ENCODE assay signal across 22 cellular contexts in genomic region chr6:27765028-27765427, GRCh38.
DNase-seq lines count a peak whose midpoint lies in the region; ATAC-seq, FAIRE-seq and TF ChIP-seq lines count a peak whose summit lies in the region.
"Had no signal": no experiment of that assay in that cellular context is flagged by ENCODE, and none has a peak within 500 bp of the region (broad histone marks: within the 10 kb centered on the region; RNA-seq: fewer than 3 reads in every experiment).

No MANE protein-coding gene starts in this region.

- CTCF ChIA-PET in K562 (lab: Yijun Ruan, JAX; ENCODE audit: low intra/inter-chr PET ratio) = no interaction called here
- CTCF ChIA-PET in HepG2 (lab: Yijun Ruan, JAX; ENCODE audit: low intra/inter-chr PET ratio, low total read pairs) = no interaction called here

- H3K27me3 ChIP-seq in K562 (ENCODE audit: control insufficient read depth in 2 of 2, insufficient read depth in 2 of 2, low read length in 2 of 2) (no peaks in the 10 kb centered on the region), HepG2 (ENCODE audit: control insufficient read depth in 1 of 2, insufficient read depth in 2 of 2, low read length in 2 of 2) (no peaks in the 10 kb centered on the region; a peak in 1 of 5 replicates)

- no peaks in the 10 kb centered on the region for H3K9me3 ChIP-seq in K562 (replicated peaks; ENCODE audit: control insufficient read depth, insufficient read depth, low read depth, low read length)
- H3K9me3 ChIP-seq in HepG2 (ENCODE audit: low read length) = no peaks in the 10 kb centered on the region
- H3K9me3 ChIP-seq: Caco-2, HAP-1 had no signal

- H3K27ac ChIP-seq in K562 (ENCODE audit: extremely low read depth, low read depth, low read length) = no peak overlapping the region
- no peak overlapping the region for H3K27ac ChIP-seq in HepG2 (ENCODE audit: extremely low read length, insufficient read depth, low read length)
- H3K27ac ChIP-seq: 22Rv1 had no signal

- BruUV-seq in K562 (replicated peaks; lab: Mats Ljungman, UMichigan) (no TSS peak), HepG2 (replicated peaks; lab: Mats Ljungman, UMichigan) (no TSS peak)

- no peak for FAIRE-seq in K562 (lab: Jason Lieb, UNC)
- no peak for FAIRE-seq in HepG2 (lab: Jason Lieb, UNC)
- FAIRE-seq: A204.1, G401.6, GM12892, H54 had no signal

- no peaks in the 10 kb centered on the region for H4K20me1 ChIP-seq in K562 (replicated peaks; ENCODE audit: control insufficient read depth, insufficient read depth, low read length)
- no peaks in the 10 kb centered on the region for H4K20me1 ChIP-seq in HepG2 (ENCODE audit: insufficient read depth, low read length)

- H3K27ac Mint-ChIP-seq in activated T-cell treated with anti-CD3 and anti-CD28 coated beads, Interleukin-2, amount 50 U/mL, for 24 hours = peak overlapping the region; percentile 11
- peak overlapping the region; percentile 84 for H3K27ac Mint-ChIP-seq in glutamatergic neuron (ENCODE audit: unreplicated experiment)
- H3K27ac Mint-ChIP-seq: HFFc6 had no signal

- no peak overlapping the region for H3K4me3 ChIP-seq in K562
- no peak overlapping the region for H3K4me3 ChIP-seq in HepG2 (replicated peaks in 1 of 3; ENCODE audit: insufficient read depth in 1 of 3, low read depth in 2 of 3, low read length in 3 of 3)
- H3K4me3 ChIP-seq: HAP-1 had no signal

- H3K4me2 ChIP-seq in K562 (ENCODE audit: insufficient read depth, low read length) = no peak overlapping the region
- no peak overlapping the region for H3K4me2 ChIP-seq in HepG2 (ENCODE audit: low read depth, low read length)

- H3K4me1 ChIP-seq in K562 (replicated peaks in 1 of 2; ENCODE audit: control insufficient read depth in 2 of 2, insufficient read depth in 2 of 2, low read length in 2 of 2) (peaks cover 3 to 14% of the 10 kb centered on the region in 2 experiments; a peak in 4 of 5 replicates), HepG2 (ENCODE audit: insufficient read depth, low read length) (no peaks in the 10 kb centered on the region)
- H3K4me1 ChIP-seq: Caco-2, HAP-1 had no signal

- no peak for DNase-seq in activated T-cell treated with anti-CD3 and anti-CD28 coated beads, Interleukin-2, amount 50 U/mL, for 24 hours
- DNase-seq in activated T-cell treated with anti-CD3 and anti-CD28 coated beads for 4 hours (no peak), Ammon's horn (ENCODE audit: low spot score) (peak; percentile 18), K562 (ENCODE audit: extremely low read depth in 1 of 4, low spot score in 3 of 4) (peak in 1 of 4 experiments; percentile 2), glutamatergic neuron (no peak), MV-4-11 (lab: John Stamatoyannopoulos, UW) (no peak), HepG2 (ENCODE audit: low spot score) (no peak)
- DNase-seq: AML-193; C1 segment of cervical spinal cord; Caco-2; CD4-positive, alpha-beta memory T cell; DMS153; DND-41; GOT3; HFFc6 had no signal

- intact Hi-C loops in K562 (cut with micrococcal nuclease) (no loop called here), HepG2 (cut with micrococcal nuclease; ENCODE audit: unreplicated experiment) (no loop called here)

- TF ChIP-seq POLR2A in K562 (conservative IDR thresholded peaks at IDR 0.05) = no peak
- TF ChIP-seq POLR2A in HepG2 (IDR thresholded peaks at IDR 0.05; ENCODE audit: insufficient read depth in 1 of 2, low read depth in 2 of 2, low read length in 2 of 2) = no peak

- TF ChIP-seq RAD21 in K562 (CRISPR knock-in tag; conservative IDR thresholded peaks at IDR 0.05 in 1 of 2, IDR thresholded peaks at IDR 0.05 in 1 of 2) = no peak
- TF ChIP-seq RAD21 in HepG2 (CRISPR knock-in tag; IDR thresholded peaks at IDR 0.05) = no peak

- H3K4me3 Mint-ChIP-seq in activated T-cell treated with anti-CD3 and anti-CD28 coated beads, Interleukin-2, amount 50 U/mL, for 24 hours = no peak overlapping the region
- H3K4me3 Mint-ChIP-seq in glutamatergic neuron (ENCODE audit: unreplicated experiment) = peak overlapping the region; percentile 69
- H3K4me3 Mint-ChIP-seq: CD4-positive, alpha-beta memory T cell; HFFc6 had no signal

- no peak for ATAC-seq in K562
- no peak for ATAC-seq in GM18519 (IDR thresholded peaks at IDR 0.05; ENCODE audit: low FRiP score, unreplicated experiment)
- no peak for ATAC-seq in HepG2

- in situ Hi-C loops in K562 (cut with MboI) (no loop called here), HepG2 (cut with HindIII; ENCODE audit: extremely low pct_ligation_motif_present, low pct_unique_long_range_greater_than_20kb) (no loop called here)

- H3K4me1 Mint-ChIP-seq in activated T-cell treated with anti-CD3 and anti-CD28 coated beads, Interleukin-2, amount 50 U/mL, for 24 hours (ENCODE audit: low read depth) = peaks cover 20% of the 10 kb centered on the region
- H3K4me1 Mint-ChIP-seq in glutamatergic neuron (ENCODE audit: low read depth, unreplicated experiment) = peaks cover 12% of the 10 kb centered on the region

- H3K9me3 Mint-ChIP-seq in activated T-cell treated with anti-CD3 and anti-CD28 coated beads, Interleukin-2, amount 50 U/mL, for 24 hours = no peaks in the 10 kb centered on the region
- H3K9me3 Mint-ChIP-seq in glutamatergic neuron (ENCODE audit: unreplicated experiment) = peaks cover 4% of the 10 kb centered on the region
- H3K9me3 Mint-ChIP-seq: HFFc6 had no signal

- no peaks in the 10 kb centered on the region for H3K9me1 ChIP-seq in K562 (ENCODE audit: control insufficient read depth, insufficient read depth, low read length)

- TF ChIP-seq CTCF in K562 (IDR thresholded peaks at IDR 0.05 in 2 of 3, conservative IDR thresholded peaks at IDR 0.05 in 1 of 3; ENCODE audit: insufficient read depth in 2 of 3, low read depth in 1 of 3, low read length in 3 of 3) (no peak), glutamatergic neuron (IDR thresholded peaks at IDR 0.05; ENCODE audit: partially characterized antibody, unreplicated experiment) (no peak), HepG2 (CRISPR knock-in tag; IDR thresholded peaks at IDR 0.05) (no peak)

- no peaks in the 10 kb centered on the region for H3K36me3 ChIP-seq in K562 (ENCODE audit: control insufficient read depth, insufficient read depth, low read length)
- no peaks in the 10 kb centered on the region for H3K36me3 ChIP-seq in HepG2 (replicated peaks in 1 of 2; ENCODE audit: control insufficient read depth in 1 of 2, insufficient read depth in 2 of 2, low read length in 2 of 2)
- H3K36me3 ChIP-seq: HAP-1 had no signal

- POLR2A ChIA-PET in K562 (lab: Yijun Ruan, JAX) = interaction anchor here (0.7 to 1.7 kb wide), 3 partner anchors 9 to 128 kb away, joined by 3 to 7 read pairs (median 4); a partner anchor contains a TSS
- POLR2A ChIA-PET in HepG2 (lab: Yijun Ruan, JAX) = no interaction called here

- H3K79me2 ChIP-seq in K562 (ENCODE audit: control insufficient read depth, insufficient read depth, low read length) (no peaks in the 10 kb centered on the region), HepG2 (ENCODE audit: insufficient read depth, low read length) (no peaks in the 10 kb centered on the region)

- H3K27me3 Mint-ChIP-seq in activated T-cell treated with anti-CD3 and anti-CD28 coated beads, Interleukin-2, amount 50 U/mL, for 24 hours = no peaks in the 10 kb centered on the region
- H3K27me3 Mint-ChIP-seq in glutamatergic neuron (ENCODE audit: unreplicated experiment) = peaks cover 9% of the 10 kb centered on the region

- TF ChIP-seq EP300 in K562 (IDR thresholded peaks at IDR 0.05; ENCODE audit: low read length) (no peak), HepG2 (IDR thresholded peaks at IDR 0.05; ENCODE audit: low read depth in 2 of 2, low read length in 2 of 2) (no peak), HepG2 (CRISPR knock-in tag; IDR thresholded peaks at IDR 0.05; ENCODE audit: borderline replicate concordance) (no peak)

- H3K36me3 Mint-ChIP-seq in activated T-cell treated with anti-CD3 and anti-CD28 coated beads, Interleukin-2, amount 50 U/mL, for 24 hours (ENCODE audit: low read depth) = peaks cover 16% of the 10 kb centered on the region
- H3K36me3 Mint-ChIP-seq in glutamatergic neuron (ENCODE audit: unreplicated experiment) = no peaks in the 10 kb centered on the region
- H3K36me3 Mint-ChIP-seq: CD4-positive, alpha-beta memory T cell had no signal

- H2AFZ ChIP-seq in K562 (ENCODE audit: low read depth, low read length) = no peak overlapping the region
- H2AFZ ChIP-seq in HepG2 (ENCODE audit: low read length) = no peak overlapping the region

- H3K9ac ChIP-seq in K562 (ENCODE audit: insufficient read depth in 1 of 2, low read depth in 2 of 2, low read length in 2 of 2) (no peak overlapping the region), HepG2 (ENCODE audit: insufficient read depth, low read depth, low read length) (no peak overlapping the region)

TF ChIP-seq in K562, 482 proteins besides CTCF, POLR2A, EP300 and RAD21 (continues in another document):
- TF ChIP-seq ADNP (tag; IDR thresholded peaks at IDR 0.05) (no peak), SP1 (CRISPR knock-in tag; IDR thresholded peaks at IDR 0.05) (no peak), ARID1B (IDR thresholded peaks at IDR 0.05) (no peak)

TF ChIP-seq in HepG2, 621 proteins besides CTCF, POLR2A, EP300 and RAD21 (continues in another document):
- TF ChIP-seq SKI (IDR thresholded peaks at IDR 0.05; ENCODE audit: partially characterized antibody) (no peak), SNRNP70 (IDR thresholded peaks at IDR 0.05; ENCODE audit: low read depth, low read length) (no peak), SP1 (IDR thresholded peaks at IDR 0.05) (no peak), SP1 (CRISPR knock-in tag; IDR thresholded peaks at IDR 0.05) (no peak), ZNF30 (CRISPR knock-in tag; IDR thresholded peaks at IDR 0.05) (no peak), MAX (IDR thresholded peaks at IDR 0.05) (no peak)
- TF ChIP-seq, protein P1, sequence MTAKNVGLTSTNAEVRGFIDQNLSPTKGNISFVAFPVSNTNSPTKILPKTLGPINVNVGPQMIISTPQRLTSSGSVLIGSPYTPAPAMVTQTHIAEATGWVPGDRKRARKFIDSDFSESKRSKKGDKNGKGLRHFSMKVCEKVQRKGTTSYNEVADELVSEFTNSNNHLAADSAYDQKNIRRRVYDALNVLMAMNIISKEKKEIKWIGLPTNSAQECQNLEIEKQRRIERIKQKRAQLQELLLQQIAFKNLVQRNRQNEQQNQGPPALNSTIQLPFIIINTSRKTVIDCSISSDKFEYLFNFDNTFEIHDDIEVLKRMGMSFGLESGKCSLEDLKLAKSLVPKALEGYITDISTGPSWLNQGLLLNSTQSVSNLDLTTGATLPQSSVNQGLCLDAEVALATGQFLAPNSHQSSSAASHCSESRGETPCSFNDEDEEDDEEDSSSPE (CRISPR knock-in tag; IDR thresholded peaks at IDR 0.05) = no peak
- TF ChIP-seq, protein P2, sequence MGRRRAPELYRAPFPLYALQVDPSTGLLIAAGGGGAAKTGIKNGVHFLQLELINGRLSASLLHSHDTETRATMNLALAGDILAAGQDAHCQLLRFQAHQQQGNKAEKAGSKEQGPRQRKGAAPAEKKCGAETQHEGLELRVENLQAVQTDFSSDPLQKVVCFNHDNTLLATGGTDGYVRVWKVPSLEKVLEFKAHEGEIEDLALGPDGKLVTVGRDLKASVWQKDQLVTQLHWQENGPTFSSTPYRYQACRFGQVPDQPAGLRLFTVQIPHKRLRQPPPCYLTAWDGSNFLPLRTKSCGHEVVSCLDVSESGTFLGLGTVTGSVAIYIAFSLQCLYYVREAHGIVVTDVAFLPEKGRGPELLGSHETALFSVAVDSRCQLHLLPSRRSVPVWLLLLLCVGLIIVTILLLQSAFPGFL (CRISPR knock-in tag; IDR thresholded peaks at IDR 0.05) = no peak
